ENCODE assay signal across 16 cellular contexts in genomic region chr16:20906871-20907255, GRCh38. TPM values are rescaled to one million over a fixed set of nuclear protein-coding genes. Genes with fewer than 3 reads are reported as not detected.
DNase-seq lines count a peak whose midpoint lies in the region; ATAC-seq and TF ChIP-seq lines count a peak whose summit lies in the region.
"Had no signal": no experiment of that assay in that cellular context is flagged by ENCODE, and none has a peak within 500 bp of the region (broad histone marks: within the 10 kb centered on the region; RNA-seq: fewer than 3 reads in every experiment).

No MANE protein-coding gene starts in this region.

- H3K27me3 ChIP-seq in right atrium auricular region (no peaks in the 10 kb centered on the region), fibroblast of lung (ENCODE audit: control insufficient read depth, insufficient read depth, low read length) (no peaks in the 10 kb centered on the region), psoas muscle (ENCODE audit: insufficient read depth in 3 of 3, low read length in 2 of 3) (no peaks in the 10 kb centered on the region)

- H3K4me3 ChIP-seq in right atrium auricular region (no peak overlapping the region), fibroblast of lung (replicated peaks in 1 of 4; ENCODE audit: control extremely low read depth in 1 of 4, insufficient read depth in 1 of 4, low read depth in 3 of 4, low read length in 4 of 4) (peak overlapping the region in 2 of 4 experiments; percentile 7 to 15), psoas muscle (no peak overlapping the region)

- intact Hi-C loops in left ventricle myocardium superior (cut with micrococcal nuclease) (loop anchor here (10.0 kb wide), 1 partner anchor 52 kb away; no protein-coding TSS in a partner anchor), psoas muscle (cut with DNase I) (no loop called here)

- H3K9me3 Mint-ChIP-seq in stimulated activated memory B cell treated with anti-CD40 and anti-IgM and Interleukin-4, amounts not matched to agents 10 μg/mL and 1 μg/mL and 100 μg/mL, for 72 hours, result no peaks in the 10 kb centered on the region
- H3K9me3 Mint-ChIP-seq: activated B cell treated with CpG ODN at 0.5 μM for 24 hours; naive thymus-derived CD8-positive, alpha-beta T cell had no signal

- ATAC-seq in left ventricle myocardium superior, result no peak
- peak in 1 of 4 donors; percentile 7 for ATAC-seq in psoas muscle
- ATAC-seq in stimulated activated memory B cell treated with anti-CD40 and anti-IgM and Interleukin-4, amounts not matched to agents 10 μg/mL and 1 μg/mL and 100 μg/mL, for 72 hours, result no peak
- ATAC-seq in HG03457 (IDR thresholded peaks at IDR 0.05; ENCODE audit: unreplicated experiment), result no peak
- ATAC-seq: naive thymus-derived CD8-positive, alpha-beta T cell had no signal

- H3K9ac ChIP-seq in fibroblast of lung (ENCODE audit: insufficient read depth, low read length), result no peak overlapping the region

- no peak overlapping the region for H3K27ac Mint-ChIP-seq in stimulated activated memory B cell treated with anti-CD40 and anti-IgM and Interleukin-4, amounts not matched to agents 10 μg/mL and 1 μg/mL and 100 μg/mL, for 72 hours
- H3K27ac Mint-ChIP-seq: activated B cell treated with CpG ODN at 0.5 μM for 24 hours had no signal

- TF ChIP-seq CTCF in right atrium auricular region (IDR thresholded peaks at IDR 0.05) (no peak), fibroblast of lung (conservative IDR thresholded peaks at IDR 0.05 in 1 of 2, IDR thresholded peaks at IDR 0.05 in 1 of 2; ENCODE audit: low read depth in 1 of 2, low read length in 2 of 2) (no peak), psoas muscle (IDR thresholded peaks at IDR 0.05) (no peak)

- H3K4me1 ChIP-seq in right atrium auricular region, result peaks cover 0 to 70% of the 10 kb centered on the region in 2 donors
- peaks cover 59% of the 10 kb centered on the region for H3K4me1 ChIP-seq in fibroblast of lung (ENCODE audit: control insufficient read depth, extremely low read depth, insufficient read depth, low read length)
- peaks cover 47% of the 10 kb centered on the region for H3K4me1 ChIP-seq in psoas muscle

- H3K36me3 ChIP-seq in right atrium auricular region, result no peaks in the 10 kb centered on the region
- H3K36me3 ChIP-seq in fibroblast of lung (ENCODE audit: control insufficient read depth, insufficient read depth, low read length), result no peaks in the 10 kb centered on the region
- H3K36me3 ChIP-seq in psoas muscle (ENCODE audit: insufficient read depth in 1 of 2, low read depth in 1 of 2), result no peaks in the 10 kb centered on the region

- WGBS in psoas muscle, 3 donors, result 62 to 68% (median 62%) methylated on average over 3 of the region's 3 CpGs

- DNase-seq in right atrium auricular region (ENCODE audit: low spot score) (no peak), left ventricle myocardium superior (no peak), fibroblast of lung (ENCODE audit: low read depth in 2 of 2) (peak in 1 of 2 donors; percentile 70), psoas muscle (no peak), NCI-H446 (lab: John Stamatoyannopoulos, UW) (no peak), CD1c-positive myeloid dendritic cell (ENCODE audit: extremely low spot score) (no peak)
- DNase-seq: activated B cell treated with CpG ODN at 0.5 μM for 24 hours; activated naive CD4-positive, alpha-beta T cell treated with anti-CD3 and anti-CD28 coated beads, Interleukin-2, amount 50 U/mL, for 16 hours; Kasumi-1; naive thymus-derived CD8-positive, alpha-beta T cell; NCI-H1694 treated with DMSO at 0.1 percent for 48 hours; NCI-H69; SHP77 had no signal

- H4K20me1 ChIP-seq in fibroblast of lung (ENCODE audit: control insufficient read depth, extremely low read depth, insufficient read depth, low read length), result no peaks in the 10 kb centered on the region

- peaks cover 20% of the 10 kb centered on the region for H3K79me2 ChIP-seq in fibroblast of lung (ENCODE audit: control insufficient read depth, insufficient read depth, low read length)

- H3K4me3 Mint-ChIP-seq in stimulated activated memory B cell treated with anti-CD40 and anti-IgM and Interleukin-4, amounts not matched to agents 10 μg/mL and 1 μg/mL and 100 μg/mL, for 72 hours, result no peak overlapping the region
- H3K4me3 Mint-ChIP-seq: activated B cell treated with CpG ODN at 0.5 μM for 24 hours; naive thymus-derived CD8-positive, alpha-beta T cell had no signal

- H2AFZ ChIP-seq in fibroblast of lung (ENCODE audit: low read length), result no peak overlapping the region

- H3K27me3 Mint-ChIP-seq in stimulated activated memory B cell treated with anti-CD40 and anti-IgM and Interleukin-4, amounts not matched to agents 10 μg/mL and 1 μg/mL and 100 μg/mL, for 72 hours, result no peaks in the 10 kb centered on the region
- H3K27me3 Mint-ChIP-seq: activated B cell treated with CpG ODN at 0.5 μM for 24 hours; naive thymus-derived CD8-positive, alpha-beta T cell had no signal

- H3K27ac ChIP-seq in right atrium auricular region (peak overlapping the region; percentile 79 to 86), fibroblast of lung (ENCODE audit: insufficient read depth, low read length) (peak overlapping the region; percentile 93), psoas muscle (peak overlapping the region; percentile 54)
- H3K27ac ChIP-seq: HL-60 had no signal

- H3K36me3 Mint-ChIP-seq in stimulated activated memory B cell treated with anti-CD40 and anti-IgM and Interleukin-4, amounts not matched to agents 10 μg/mL and 1 μg/mL and 100 μg/mL, for 72 hours, result no peaks in the 10 kb centered on the region
- H3K36me3 Mint-ChIP-seq: naive thymus-derived CD8-positive, alpha-beta T cell had no signal

- H3K9me3 ChIP-seq in right atrium auricular region (no peaks in the 10 kb centered on the region), fibroblast of lung (ENCODE audit: control insufficient read depth, insufficient read depth, low read depth, low read length) (no peaks in the 10 kb centered on the region), psoas muscle (no peaks in the 10 kb centered on the region)

- peak overlapping the region; percentile 98 for H3K4me2 ChIP-seq in fibroblast of lung (ENCODE audit: extremely low read depth, insufficient read depth, low read length)

- peaks cover 48% of the 10 kb centered on the region for H3K4me1 Mint-ChIP-seq in stimulated activated memory B cell treated with anti-CD40 and anti-IgM and Interleukin-4, amounts not matched to agents 10 μg/mL and 1 μg/mL and 100 μg/mL, for 72 hours

RNA-seq across cellular contexts. Expression of gene LYRM1, which starts 6.3 kb away (rescaled TPM):
- total RNA-seq in right atrium auricular region (10 to 100 TPM; 54.2 to 58.7 TPM), left ventricle myocardium superior (71.5 TPM), fibroblast of lung (87.1 and 131 TPM in 2 replicates), psoas muscle (10 to 100 TPM; 27.2 to 47.9 (median 32.7) TPM)
- polyA plus RNA-seq in fibroblast of lung (54.9 and 55.3 TPM in 2 replicates), psoas muscle (10 to 100 TPM; 33.6 to 54.0 (median 53.8) TPM)
- polyA plus RNA-seq in fibroblast of lung (2012), result 39.0 and 42.7 TPM in 2 replicates
- 1.4 TPM in 2 replicates for polyA minus RNA-seq in fibroblast of lung (ENCODE audit: low replicate concordance)

RNA-seq across cellular contexts. Expression of gene DCUN1D3, which starts 6.7 kb away (rescaled TPM):
- total RNA-seq in right atrium auricular region (10 to 100 TPM in 1 of 2 donors, 1 to 10 TPM in 1; 10.0 to 13.4 TPM), left ventricle myocardium superior (16.5 TPM), fibroblast of lung (30.8 and 42.8 TPM in 2 replicates), psoas muscle (10 to 100 TPM in 2 of 4 donors, 1 to 10 TPM in 2; 6.8 to 19.6 (median 11.6) TPM)
- polyA plus RNA-seq in fibroblast of lung (18.7 and 20.4 TPM in 2 replicates), psoas muscle (1 to 10 TPM; 2.2 to 8.7 (median 8.6) TPM)
- polyA plus RNA-seq in fibroblast of lung (2012), result 13.6 and 17.0 TPM in 2 replicates
- polyA minus RNA-seq in fibroblast of lung (ENCODE audit: low replicate concordance), result 13.3 and 22.0 TPM in 2 replicates
